Comparison of ENCODE assay signal across 10 cellular contexts in the genomic region with DNA sequence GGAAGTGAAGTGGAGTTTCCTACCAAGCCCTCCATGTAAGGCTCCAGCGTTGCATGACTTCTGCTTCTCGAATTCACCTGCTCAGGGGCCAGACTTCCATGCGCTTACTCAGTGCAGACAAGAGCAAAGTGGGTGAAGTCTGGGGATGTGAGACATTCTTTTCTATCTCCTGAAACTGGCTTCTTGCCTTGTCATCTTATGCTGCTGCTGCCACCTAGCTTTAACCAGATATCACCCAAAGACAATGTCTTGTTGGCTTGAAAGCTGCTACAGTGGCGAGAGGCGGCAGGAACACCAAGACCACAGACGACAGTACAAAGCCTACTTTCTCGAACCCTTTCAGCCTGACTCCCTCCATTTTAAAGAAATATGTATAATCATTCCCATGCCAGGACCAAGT.
DNase-seq lines count a peak whose midpoint lies in the region; ATAC-seq and TF ChIP-seq lines count a peak whose summit lies in the region.
"Had no signal": no experiment of that assay in that cellular context is flagged by ENCODE, and none has a peak within 500 bp of the region (broad histone marks: within the 10 kb centered on the region; RNA-seq: fewer than 3 reads in every experiment).

No MANE protein-coding gene starts in this region.

- no peaks in the 10 kb centered on the region for H3K4me1 ChIP-seq in HEK293 (ENCODE audit: control insufficient read depth, insufficient read depth, low read length)

- H3K27me3 ChIP-seq in MG63: no peaks in the 10 kb centered on the region
- H3K27me3 ChIP-seq: neutrophil had no signal

- no peak overlapping the region for H3K27ac ChIP-seq in HEK293 (ENCODE audit: extremely low read depth, low read depth, low read length)
- H3K27ac ChIP-seq: neutrophil had no signal

- H3K36me3 Mint-ChIP-seq in immature natural killer cell: no peaks in the 10 kb centered on the region

- no peak overlapping the region for H3K4me3 Mint-ChIP-seq in immature natural killer cell
- H3K4me3 Mint-ChIP-seq: activated CD4-positive, alpha-beta T cell treated with anti-CD3 and anti-CD28 coated beads, Interleukin-2, amount 10 ng/mL, durations not matched to agents 24 days and 14 days had no signal

- H3K4me1 Mint-ChIP-seq in immature natural killer cell: no peaks in the 10 kb centered on the region
- H3K4me1 Mint-ChIP-seq: activated CD4-positive, alpha-beta T cell treated with anti-CD3 and anti-CD28 coated beads, Interleukin-2, amount 10 ng/mL, durations not matched to agents 24 days and 14 days had no signal

- H3K9me3 ChIP-seq in HEK293 (ENCODE audit: control insufficient read depth, insufficient read depth, low read depth, low read length) (no peaks in the 10 kb centered on the region), MG63 (no peaks in the 10 kb centered on the region)
- H3K9me3 ChIP-seq: neutrophil had no signal

- H3K4me3 ChIP-seq in HEK293 (ENCODE audit: low read depth, low read length) (no peak overlapping the region), MG63 (no peak overlapping the region)

- H3K27ac Mint-ChIP-seq in immature natural killer cell: no peak overlapping the region
- H3K27ac Mint-ChIP-seq: activated CD4-positive, alpha-beta T cell treated with anti-CD3 and anti-CD28 coated beads, Interleukin-2, amount 10 ng/mL, durations not matched to agents 24 days and 14 days had no signal

- POLR2A ChIA-PET in HEK293 (lab: Yijun Ruan, JAX): no interaction called here

- CTCF ChIA-PET in HEK293 (lab: Yijun Ruan, JAX): interaction anchor here (0.7 to 1.7 kb wide), 9 partner anchors 11 to 848 kb away, joined by 3 to 5 read pairs (median 3); no protein-coding TSS in a partner anchor

- 0 out of 2 replicates have a peak, but pooled peaks have one; percentile 23 for TF ChIP-seq CTCF in HEK293 (tag by site-specific recombination; IDR thresholded peaks at IDR 0.05)

- no peaks in the 10 kb centered on the region for H3K36me3 ChIP-seq in HEK293 (ENCODE audit: control insufficient read depth in 2 of 2, insufficient read depth in 1 of 2, low read length in 2 of 2)
- no peaks in the 10 kb centered on the region for H3K36me3 ChIP-seq in MG63
- H3K36me3 ChIP-seq: neutrophil had no signal

- no peak for ATAC-seq in HG02852 (IDR thresholded peaks at IDR 0.05; ENCODE audit: unreplicated experiment)
- no peak for ATAC-seq in GM19328 (IDR thresholded peaks at IDR 0.05; ENCODE audit: unreplicated experiment)

- DNase-seq in EH (ENCODE audit: low read depth): peak; percentile 4
- peak; percentile 0 for DNase-seq in SK-N-DZ (ENCODE audit: low spot score)
- DNase-seq in immature natural killer cell: peak in 2 of 3 donors; percentile 2 to 34
- no peak for DNase-seq in HuH-7 (ENCODE audit: low spot score)
- DNase-seq in MG63: no peak
- DNase-seq: activated CD4-positive, alpha-beta T cell treated with anti-CD3 and anti-CD28 coated beads, Interleukin-2, amount 10 ng/mL, durations not matched to agents 24 days and 14 days had no signal

- H3K9me3 Mint-ChIP-seq in immature natural killer cell: peaks cover 0 to 2% (median 0%) of the 10 kb centered on the region in 6 donors
- H3K9me3 Mint-ChIP-seq: activated CD4-positive, alpha-beta T cell treated with anti-CD3 and anti-CD28 coated beads, Interleukin-2, amount 10 ng/mL, durations not matched to agents 24 days and 14 days had no signal

- H3K27me3 Mint-ChIP-seq in immature natural killer cell (ENCODE audit: low read depth in 3 of 3): peaks cover 2 to 5% (median 3%) of the 10 kb centered on the region in 3 donors
- H3K27me3 Mint-ChIP-seq: activated CD4-positive, alpha-beta T cell treated with anti-CD3 and anti-CD28 coated beads, Interleukin-2, amount 10 ng/mL, durations not matched to agents 24 days and 14 days had no signal

TF ChIP-seq in HEK293, 187 proteins besides CTCF, POLR2A, EP300 and RAD21:
- TF ChIP-seq ZNF654 (tag by site-specific recombination; IDR thresholded peaks at IDR 0.05; ENCODE audit: low read depth) (peak; percentile 20; the same call in 1 of the 2 replicates), ZNF292 (tag by site-specific recombination; IDR thresholded peaks at IDR 0.05; ENCODE audit: borderline replicate concordance, low read depth) (no peak)

Comparison
In these comparisons a context has a peak if more than half of its experiments do, and no peak if none do; other contexts are left out.
1. DNase-seq: peak in EH (single experiment), SK-N-DZ (single experiment) and immature natural killer cell (2 of 3); none in HuH-7 (single experiment) and MG63 (single experiment).